8 cellular contexts compared by ENCODE assay signal in the genomic region with DNA sequence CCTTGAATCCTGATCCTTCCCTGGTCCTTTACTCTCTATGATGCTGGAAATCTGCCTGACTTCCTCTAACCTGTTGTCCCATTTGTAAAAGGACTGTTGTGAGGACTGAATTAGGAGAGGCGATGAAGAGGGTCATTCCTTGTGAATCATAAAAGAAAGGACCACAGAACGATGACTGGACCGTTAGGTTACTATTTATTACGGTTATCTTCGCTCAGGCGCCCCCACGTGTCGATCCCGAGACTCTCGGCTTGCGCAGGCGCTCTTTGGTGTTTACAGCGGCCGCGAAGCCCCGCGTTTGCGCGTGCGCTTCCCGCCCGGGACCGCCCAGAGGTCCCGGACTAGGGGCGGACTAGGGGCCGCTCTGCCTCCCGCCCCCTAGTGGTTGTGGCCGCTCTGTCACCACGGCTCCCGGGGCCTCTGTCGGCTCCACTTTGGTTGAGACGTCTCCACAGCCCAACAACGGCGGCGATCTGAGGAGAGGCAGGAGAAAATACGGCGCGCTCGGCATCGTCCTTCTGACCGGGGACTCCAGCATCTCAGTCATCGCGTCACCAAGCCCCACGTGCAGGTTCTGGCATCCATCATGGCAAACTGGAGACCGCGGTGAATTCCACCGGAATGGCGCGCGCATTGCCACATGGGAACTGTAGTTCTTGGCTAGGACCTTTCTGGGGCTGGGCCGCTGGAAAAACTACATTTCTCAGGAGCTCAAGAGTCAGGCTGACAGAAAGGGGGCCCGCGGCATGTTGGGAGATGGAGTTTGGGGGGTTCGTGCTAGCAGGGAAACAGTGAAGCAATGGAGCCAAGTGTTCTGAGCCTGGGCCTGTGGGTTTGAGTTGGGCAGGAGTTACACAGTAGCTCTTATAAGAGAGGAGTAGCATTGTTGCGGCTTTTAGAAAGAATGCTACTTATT.
A peak's percentile ranks its signal among the peaks of the same experiment; 100 is the strongest.
DNase-seq lines count a peak whose midpoint lies in the region; ATAC-seq and TF ChIP-seq lines count a peak whose summit lies in the region.

A gene with protein sequence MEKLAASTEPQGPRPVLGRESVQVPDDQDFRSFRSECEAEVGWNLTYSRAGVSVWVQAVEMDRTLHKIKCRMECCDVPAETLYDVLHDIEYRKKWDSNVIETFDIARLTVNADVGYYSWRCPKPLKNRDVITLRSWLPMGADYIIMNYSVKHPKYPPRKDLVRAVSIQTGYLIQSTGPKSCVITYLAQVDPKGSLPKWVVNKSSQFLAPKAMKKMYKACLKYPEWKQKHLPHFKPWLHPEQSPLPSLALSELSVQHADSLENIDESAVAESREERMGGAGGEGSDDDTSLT (minus strand): TSS at position 596 of the 916 bp plus-strand sequence. CDS start 12,866 bp downstream, outside the sequence.

- peak; percentile 76 for TF ChIP-seq CTCF in AG10803 (conservative IDR thresholded peaks at IDR 0.05; ENCODE audit: low read length)

- DNase-seq in AG10803 (ENCODE audit: low read depth), result peak; percentile 91
- DNase-seq in NCI-H345 treated with DMSO at 0.1 percent for 48 hours (lab: John Stamatoyannopoulos, UW; ENCODE audit: unreplicated experiment), result peak; percentile 94
- DNase-seq in activated CD4-positive, CD25-positive, alpha-beta regulatory T cell (lab: John Stamatoyannopoulos, UW), result peak; percentile 91 to 92 (median 91)
- peak; percentile 88 to 91 for DNase-seq in central memory CD8-positive, alpha-beta T cell (ENCODE audit: low spot score in 2 of 2)
- peak; percentile 94 for DNase-seq in iris pigment epithelial cell (ENCODE audit: low read depth)
- peak; percentile 94 for DNase-seq in stimulated activated CD4-positive, alpha-beta T cell treated with anti-CD3 and anti-CD28 coated beads, Interleukin-12 subunit alpha, Interleukin-12 subunit beta, amount 100 ng/mL, for 4 hours

- peak within 1 kb of the TSS; percentile 99 for H3K27ac Mint-ChIP-seq in central memory CD8-positive, alpha-beta T cell (ENCODE audit: low read depth)

- peaks cover 25% of the 10 kb centered on the region for H3K4me1 Mint-ChIP-seq in central memory CD8-positive, alpha-beta T cell

- no peaks in the 10 kb centered on the region for H3K9me3 Mint-ChIP-seq in central memory CD8-positive, alpha-beta T cell

- ATAC-seq in GM19023 (IDR thresholded peaks at IDR 0.05; ENCODE audit: unreplicated experiment), result peak; percentile 92
- ATAC-seq in HG03280 (IDR thresholded peaks at IDR 0.05; ENCODE audit: unreplicated experiment), result peak; percentile 91
- ATAC-seq in central memory CD8-positive, alpha-beta T cell (replicated peaks; ENCODE audit: extremely low read depth, poor library complexity, severe bottlenecking), result peak; percentile 94

- no peaks in the 10 kb centered on the region for H3K27me3 Mint-ChIP-seq in central memory CD8-positive, alpha-beta T cell

- H3K4me3 Mint-ChIP-seq in central memory CD8-positive, alpha-beta T cell, result peak within 1 kb of the TSS; percentile 92

- peaks cover 6% of the 10 kb centered on the region for H3K36me3 Mint-ChIP-seq in central memory CD8-positive, alpha-beta T cell (ENCODE audit: insufficient read depth)

- H3K4me3 ChIP-seq in AG10803 (ENCODE audit: low read length), result peak within 1 kb of the TSS; percentile 83

Comparison
In these comparisons a context has a peak if more than half of its experiments do, and no peak if none do; other contexts are left out.
1. Peak in every context shown above with its lines: DNase-seq, ATAC-seq and H3K4me3 ChIP-seq.